ENCODE assay signal across 21 cellular contexts in genomic region chr10:30118590-30118989, GRCh38.
"Had no signal": no experiment of that assay in that cellular context is flagged by ENCODE, and none has a peak within 500 bp of the region (broad histone marks: within the 10 kb centered on the region; RNA-seq: fewer than 3 reads in every experiment).

No MANE protein-coding gene starts in this region.

- H3K79me2 ChIP-seq: hepatocyte had no signal

- H3K36me3 ChIP-seq: left ventricle myocardium inferior, lower lobe of right lung, neural progenitor cell, ovary had no signal

- H3K9me3 Mint-ChIP-seq: dendritic cell treated with granulocyte-macrophage colony-stimulating factor and Interleukin-4, amounts not matched to agents 40 ng/mL and 50 ng/mL, for 4 days; effector memory CD8-positive, alpha-beta T cell; natural killer cell treated with Interleukin-12 subunit alpha and Interleukin-12 subunit beta and Interleukin-15 and Interleukin-18, amount 100 ng/mL, for 72 hours had no signal

- H3K27me3 ChIP-seq: hepatocyte, neural progenitor cell, ovary had no signal

- H3K4me1 ChIP-seq: foreskin keratinocyte had no signal

- H3K4me3 ChIP-seq: hepatocyte, left ventricle myocardium inferior, lower lobe of right lung, neural progenitor cell, ovary, smooth muscle cell had no signal

- H3K4me2 ChIP-seq: hepatocyte, neural progenitor cell, smooth muscle cell had no signal

- H3K27ac Mint-ChIP-seq: dendritic cell treated with granulocyte-macrophage colony-stimulating factor and Interleukin-4, amounts not matched to agents 40 ng/mL and 50 ng/mL, for 4 days; effector memory CD8-positive, alpha-beta T cell; natural killer cell treated with Interleukin-12 subunit alpha and Interleukin-12 subunit beta and Interleukin-15 and Interleukin-18, amount 100 ng/mL, for 72 hours; neural progenitor cell; progenitor cell of endocrine pancreas had no signal

- FAIRE-seq: kidney, urothelium cell line had no signal

- H3K27ac ChIP-seq: foreskin keratinocyte, hepatocyte, left ventricle myocardium inferior, lower lobe of right lung, neural progenitor cell, ovary had no signal

- H3K9me3 ChIP-seq: left ventricle myocardium inferior, lower lobe of right lung, ovary had no signal

- H3K9ac ChIP-seq: neural progenitor cell had no signal

- H3K36me3 Mint-ChIP-seq: natural killer cell treated with Interleukin-12 subunit alpha and Interleukin-12 subunit beta and Interleukin-15 and Interleukin-18, amount 100 ng/mL, for 72 hours; neural progenitor cell had no signal

- H3K4me3 Mint-ChIP-seq: dendritic cell treated with granulocyte-macrophage colony-stimulating factor and Interleukin-4, amounts not matched to agents 40 ng/mL and 50 ng/mL, for 4 days; effector memory CD8-positive, alpha-beta T cell; natural killer cell treated with Interleukin-12 subunit alpha and Interleukin-12 subunit beta and Interleukin-15 and Interleukin-18, amount 100 ng/mL, for 72 hours; neural progenitor cell had no signal

- DNase-seq: effector memory CD8-positive, alpha-beta T cell; foreskin keratinocyte; head of caudate nucleus; kidney; left cardiac atrium; left ventricle myocardium inferior; lower lobe of right lung; mesenchymal stem cell; midbrain; nucleus accumbens; ovary; right cardiac atrium; stimulated activated CD4-positive, alpha-beta T cell treated with anti-CD3 and anti-CD28 coated beads, Interleukin-2, amount 100 ng/mL, for 48 hours; stimulated activated naive CD4-positive, alpha-beta T cell treated with Interleukin-2 at 50 U/mL for 16 hours had no signal

- ATAC-seq: effector memory CD8-positive, alpha-beta T cell; foreskin keratinocyte; left cardiac atrium; lower lobe of right lung; right cardiac atrium had no signal

- H2AFZ ChIP-seq: hepatocyte, neural progenitor cell had no signal
